19 cellular contexts compared by ENCODE assay signal in genomic region chr2:25082002-25082622, GRCh38. TPM values are rescaled to one million over a fixed set of nuclear protein-coding genes. Genes with fewer than 3 reads are reported as not detected.
DNase-seq lines count a peak whose midpoint lies in the region; ATAC-seq, FAIRE-seq and TF ChIP-seq lines count a peak whose summit lies in the region.
"Had no signal": no experiment of that assay in that cellular context is flagged by ENCODE, and none has a peak within 500 bp of the region (broad histone marks: within the 10 kb centered on the region; RNA-seq: fewer than 3 reads in every experiment).

No MANE protein-coding gene starts in this region.

- peak overlapping the region; percentile 44 for H3K27ac Mint-ChIP-seq in astrocyte (ENCODE audit: unreplicated experiment)
- H3K27ac Mint-ChIP-seq in activated CD4-positive, alpha-beta T cell treated with anti-CD3 and anti-CD28 coated beads, Interleukin-2, amount 10 ng/mL, durations not matched to agents 7 days and 5 days = no peak overlapping the region
- H3K27ac Mint-ChIP-seq: CD4-positive, alpha-beta memory T cell had no signal

- CTCF ChIA-PET in activated CD4-positive, alpha-beta T cell treated with anti-CD3 and anti-CD28 coated beads, Interleukin-2, amount 10 ng/mL, durations not matched to agents 7 days and 5 days (lab: Charles Lee) = interaction anchor here (1.4 kb wide), 1 partner anchor 9 kb away, joined by 3 read pairs; no protein-coding TSS in a partner anchor

- H2AK5ac ChIP-seq in mesenchymal stem cell (ENCODE audit: low read length, severe bottlenecking) = no peak overlapping the region

- WGBS in right cardiac atrium = 77% methylated on average over 6 of the region's 6 CpGs
- 89% methylated on average over 6 of the region's 6 CpGs for WGBS in mesenchymal stem cell

- intact Hi-C loops in right cardiac atrium (cut with DNase I) = no loop called here

- H3K79me2 ChIP-seq in astrocyte (ENCODE audit: insufficient read depth, low read length) = no peaks in the 10 kb centered on the region

- no peak overlapping the region for H3K9ac ChIP-seq in BLaER1 treated with 17β-estradiol and CSF1 and Interleukin-3, amounts not matched to agents 10 nM and 100 nM
- H3K9ac ChIP-seq in astrocyte (ENCODE audit: low read length) = no peak overlapping the region
- H3K9ac ChIP-seq in skeletal muscle tissue (ENCODE audit: low read depth in 1 of 3, low read length in 3 of 3) = peak overlapping the region in 1 of 3 donors; percentile 25
- no peak overlapping the region for H3K9ac ChIP-seq in mesenchymal stem cell (ENCODE audit: low read length)
- H3K9ac ChIP-seq: SK-N-SH had no signal

- H3K4me3 Mint-ChIP-seq in astrocyte (ENCODE audit: unreplicated experiment) = no peak overlapping the region
- H3K4me3 Mint-ChIP-seq in activated CD4-positive, alpha-beta T cell treated with anti-CD3 and anti-CD28 coated beads, Interleukin-2, amount 10 ng/mL, durations not matched to agents 7 days and 5 days = no peak overlapping the region
- H3K4me3 Mint-ChIP-seq: CD4-positive, alpha-beta memory T cell had no signal

- H2BK120ac ChIP-seq in mesenchymal stem cell (ENCODE audit: low read depth, low read length) = no peak overlapping the region

- peak overlapping the region in 6 of 11 experiments; percentile 13 to 54 (median 43); a peak in 6 of 22 replicates for H3K4me2 ChIP-seq in BLaER1 treated with 17β-estradiol and CSF1 and Interleukin-3, amounts not matched to agents 10 nM and 100 nM
- H3K4me2 ChIP-seq in astrocyte (ENCODE audit: low read length) = no peak overlapping the region
- no peak overlapping the region for H3K4me2 ChIP-seq in mesenchymal stem cell (ENCODE audit: low read length, poor library complexity, severe bottlenecking)
- H3K4me2 ChIP-seq: SK-N-SH had no signal

- H3K27ac ChIP-seq in BLaER1 treated with 17β-estradiol and CSF1 and Interleukin-3, amounts not matched to agents 10 nM and 100 nM = no peak overlapping the region
- H3K27ac ChIP-seq in astrocyte (ENCODE audit: low read depth, low read length) (no peak overlapping the region), right cardiac atrium (ENCODE audit: low read length) (no peak overlapping the region), skeletal muscle tissue (ENCODE audit: low read depth, low read length) (peak overlapping the region; percentile 5), mesenchymal stem cell (ENCODE audit: low read length, poor library complexity, severe bottlenecking) (no peak overlapping the region)

- no peak overlapping the region for H2BK5ac ChIP-seq in mesenchymal stem cell (ENCODE audit: low read depth, low read length, poor library complexity, severe bottlenecking)

- POLR2A ChIA-PET in activated CD4-positive, alpha-beta T cell treated with anti-CD3 and anti-CD28 coated beads, Interleukin-2, amount 10 ng/mL, durations not matched to agents 7 days and 5 days (lab: Charles Lee) = no interaction called here

- H4K91ac ChIP-seq in mesenchymal stem cell (ENCODE audit: low read length) = no peak overlapping the region

- peaks cover 15% of the 10 kb centered on the region for H3K4me1 Mint-ChIP-seq in astrocyte (ENCODE audit: low read depth, unreplicated experiment)
- no peaks in the 10 kb centered on the region for H3K4me1 Mint-ChIP-seq in activated CD4-positive, alpha-beta T cell treated with anti-CD3 and anti-CD28 coated beads, Interleukin-2, amount 10 ng/mL, durations not matched to agents 7 days and 5 days
- H3K4me1 Mint-ChIP-seq: CD4-positive, alpha-beta memory T cell had no signal

- DNase-seq in astrocyte (ENCODE audit: low read depth) (no peak), right cardiac atrium (peak; percentile 25 to 74 (median 68)), mesenchymal stem cell (no peak)
- no peak for DNase-seq in activated CD4-positive, alpha-beta T cell treated with anti-CD3 and anti-CD28 coated beads for 4 hours
- DNase-seq in activated CD4-positive, alpha-beta T cell treated with anti-CD3 and anti-CD28 coated beads, Interleukin-2, amount 10 ng/mL, durations not matched to agents 7 days and 5 days = no peak
- DNase-seq: Caco-2; CD4-positive, alpha-beta memory T cell; DMS 273 treated with DMSO at 0.1 percent for 48 hours; DND-41; Karpas-422; NCI-H1694 treated with DMSO at 0.1 percent for 48 hours; NCI-H2081 treated with DMSO at 0.1 percent for 48 hours; PC-3; RPMI8226; SIG-M5; SK-N-SH had no signal

- H3K9me3 ChIP-seq in BLaER1 treated with 17β-estradiol and CSF1 and Interleukin-3, amounts not matched to agents 10 nM and 100 nM (replicated peaks in 1 of 11) = no peaks in the 10 kb centered on the region
- no peaks in the 10 kb centered on the region for H3K9me3 ChIP-seq in astrocyte (ENCODE audit: insufficient read depth, low read depth, low read length)
- H3K9me3 ChIP-seq in right cardiac atrium (ENCODE audit: control insufficient read depth, low read length) = no peaks in the 10 kb centered on the region
- H3K9me3 ChIP-seq in skeletal muscle tissue (ENCODE audit: control insufficient read depth in 3 of 3, low read length in 3 of 3) = no peaks in the 10 kb centered on the region
- H3K9me3 ChIP-seq in mesenchymal stem cell (ENCODE audit: control insufficient read depth, low read length) = no peaks in the 10 kb centered on the region
- H3K9me3 ChIP-seq: Caco-2, SK-N-SH had no signal

- no peak for FAIRE-seq in astrocyte (lab: Jason Lieb, UNC)
- FAIRE-seq: GM12878 had no signal

- no peak overlapping the region for H4K8ac ChIP-seq in mesenchymal stem cell (ENCODE audit: low read length)

- peak; percentile 48 to 77 for ATAC-seq in right cardiac atrium
- ATAC-seq: GM12878, PC-3 had no signal

- H2AFZ ChIP-seq in astrocyte (ENCODE audit: low read depth, low read length) (no peak overlapping the region), mesenchymal stem cell (ENCODE audit: low read depth, low read length) (no peak overlapping the region)

- peak overlapping the region in 1 of 2 experiments; percentile 30 for H3K18ac ChIP-seq in mesenchymal stem cell (ENCODE audit: low read depth in 1 of 2, low read length in 2 of 2)

- no peaks in the 10 kb centered on the region for H4K20me1 ChIP-seq in BLaER1 treated with 17β-estradiol and CSF1 and Interleukin-3, amounts not matched to agents 10 nM and 100 nM
- peaks cover 18% of the 10 kb centered on the region for H4K20me1 ChIP-seq in astrocyte (ENCODE audit: insufficient read depth, low read length)

- H3K9me3 Mint-ChIP-seq in astrocyte (ENCODE audit: unreplicated experiment) = no peaks in the 10 kb centered on the region
- H3K9me3 Mint-ChIP-seq in activated CD4-positive, alpha-beta T cell treated with anti-CD3 and anti-CD28 coated beads, Interleukin-2, amount 10 ng/mL, durations not matched to agents 7 days and 5 days = no peaks in the 10 kb centered on the region
- H3K9me3 Mint-ChIP-seq: CD4-positive, alpha-beta memory T cell had no signal

- no peak overlapping the region for H2BK15ac ChIP-seq in mesenchymal stem cell (ENCODE audit: low read depth, poor library complexity, severe bottlenecking)

- peaks cover 2% of the 10 kb centered on the region for H3K27me3 Mint-ChIP-seq in astrocyte (ENCODE audit: low read depth, unreplicated experiment)
- H3K27me3 Mint-ChIP-seq in activated CD4-positive, alpha-beta T cell treated with anti-CD3 and anti-CD28 coated beads, Interleukin-2, amount 10 ng/mL, durations not matched to agents 7 days and 5 days = peaks cover 23% of the 10 kb centered on the region

- H3K36me3 ChIP-seq in BLaER1 treated with 17β-estradiol and CSF1 and Interleukin-3, amounts not matched to agents 10 nM and 100 nM = no peaks in the 10 kb centered on the region
- H3K36me3 ChIP-seq in astrocyte (ENCODE audit: insufficient read depth, low read length) (no peaks in the 10 kb centered on the region), skeletal muscle tissue (ENCODE audit: control insufficient read depth in 3 of 3, insufficient read depth in 3 of 3, low read length in 3 of 3) (no peaks in the 10 kb centered on the region), mesenchymal stem cell (ENCODE audit: control insufficient read depth in 1 of 2, insufficient read depth in 2 of 2, low read depth in 1 of 2, low read length in 2 of 2) (no peaks in the 10 kb centered on the region)

- no peak overlapping the region for H3K4ac ChIP-seq in mesenchymal stem cell (ENCODE audit: low read depth in 1 of 2, low read length in 2 of 2)

- H3K14ac ChIP-seq in mesenchymal stem cell (ENCODE audit: low read length in 2 of 2) = peak overlapping the region in 1 of 2 experiments; percentile 92

- H2BK12ac ChIP-seq in mesenchymal stem cell (ENCODE audit: low read length in 2 of 2) = no peak overlapping the region

- H3K23ac ChIP-seq in mesenchymal stem cell (ENCODE audit: low read length in 2 of 2) = no peak overlapping the region

- no peaks in the 10 kb centered on the region for H3K79me1 ChIP-seq in mesenchymal stem cell (replicated peaks; ENCODE audit: low read length, poor library complexity, severe bottlenecking)

- peaks cover 2 to 24% (median 19%) of the 10 kb centered on the region in 10 experiments; a peak in 16 of 20 replicates for H3K4me1 ChIP-seq in BLaER1 treated with 17β-estradiol and CSF1 and Interleukin-3, amounts not matched to agents 10 nM and 100 nM
- H3K4me1 ChIP-seq in astrocyte (ENCODE audit: insufficient read depth, low read length) = peaks cover 12% of the 10 kb centered on the region
- H3K4me1 ChIP-seq in right cardiac atrium (ENCODE audit: control insufficient read depth, insufficient read depth, low read length) = peaks cover 10% of the 10 kb centered on the region
- peaks cover 17 to 29% (median 27%) of the 10 kb centered on the region in 3 donors for H3K4me1 ChIP-seq in skeletal muscle tissue (ENCODE audit: control insufficient read depth in 3 of 3, insufficient read depth in 3 of 3, low read length in 3 of 3)
- H3K4me1 ChIP-seq in mesenchymal stem cell (ENCODE audit: control insufficient read depth, insufficient read depth, low read depth, low read length) = peaks cover 8% of the 10 kb centered on the region

- TF ChIP-seq CTCF in astrocyte (IDR thresholded peaks at IDR 0.05; ENCODE audit: insufficient read depth, low read depth, low read length) = no peak

- no peak overlapping the region for H3K4me3 ChIP-seq in BLaER1 treated with 17β-estradiol and CSF1 and Interleukin-3, amounts not matched to agents 10 nM and 100 nM
- H3K4me3 ChIP-seq in astrocyte (ENCODE audit: insufficient read depth, low read depth, low read length) (no peak overlapping the region), right cardiac atrium (ENCODE audit: low read length) (no peak overlapping the region), skeletal muscle tissue (ENCODE audit: low read length in 3 of 3) (no peak overlapping the region), mesenchymal stem cell (ENCODE audit: insufficient read depth in 1 of 2, low read depth in 1 of 2, low read length in 2 of 2) (no peak overlapping the region)
- H3K4me3 ChIP-seq: GM12878 had no signal

- 0 out of 22 replicates have a peak, but pooled peaks cover 0 to 5% (median 0%) of the 10 kb centered on the region in 11 experiments for H3K27me3 ChIP-seq in BLaER1 treated with 17β-estradiol and CSF1 and Interleukin-3, amounts not matched to agents 10 nM and 100 nM
- peaks cover 25% of the 10 kb centered on the region for H3K27me3 ChIP-seq in astrocyte (ENCODE audit: insufficient read depth, low read length)
- no peaks in the 10 kb centered on the region for H3K27me3 ChIP-seq in right cardiac atrium (ENCODE audit: control insufficient read depth, insufficient read depth)
- H3K27me3 ChIP-seq in skeletal muscle tissue (ENCODE audit: control insufficient read depth in 3 of 3, insufficient read depth in 3 of 3, low read length in 3 of 3) = no peaks in the 10 kb centered on the region
- peaks cover 3 to 27% of the 10 kb centered on the region in 2 experiments for H3K27me3 ChIP-seq in mesenchymal stem cell (ENCODE audit: control insufficient read depth in 1 of 2, insufficient read depth in 1 of 2, low read length in 2 of 2)

- H3K36me3 Mint-ChIP-seq in astrocyte (ENCODE audit: low read depth, unreplicated experiment) = peaks cover 6% of the 10 kb centered on the region
- no peaks in the 10 kb centered on the region for H3K36me3 Mint-ChIP-seq in activated CD4-positive, alpha-beta T cell treated with anti-CD3 and anti-CD28 coated beads, Interleukin-2, amount 10 ng/mL, durations not matched to agents 7 days and 5 days (ENCODE audit: low read depth)
- H3K36me3 Mint-ChIP-seq: CD4-positive, alpha-beta memory T cell had no signal

RNA-seq across cellular contexts. Expression of gene EFR3B, which starts 40.2 kb away (rescaled TPM):
- total RNA-seq in astrocyte (13.3 and 14.7 TPM in 2 replicates), right cardiac atrium (1 to 10 TPM; 4.8 to 9.7 (median 6.4) TPM), skeletal muscle tissue (4.7 TPM)
- polyA plus RNA-seq in right cardiac atrium = 2.9 TPM
- total RNA-seq in activated CD4-positive, alpha-beta T cell treated with anti-CD3 and anti-CD28 coated beads, Interleukin-2, amount 10 ng/mL, durations not matched to agents 7 days and 5 days = under 1 TPM in 1 of 2 experiments, not detected in 1; 0.06 TPM
- polyA plus RNA-seq in mesenchymal stem cell (2013, experiment 1 of 2) = 0.37 TPM
- 0.44 TPM for polyA plus RNA-seq in mesenchymal stem cell (2013, experiment 2 of 2)

Comparison
In these comparisons a context has a peak if more than half of its experiments do, and no peak if none do; other contexts are left out.
1. H3K4me2 ChIP-seq: peak in BLaER1 treated with 17β-estradiol and CSF1 and Interleukin-3, amounts not matched to agents 10 nM and 100 nM (6 of 11); none in astrocyte (single experiment) and mesenchymal stem cell (single experiment).
2. DNase-seq: peak in right cardiac atrium (3 of 3); none in astrocyte (single experiment), activated CD4-positive, alpha-beta T cell treated with anti-CD3 and anti-CD28 coated beads for 4 hours (0 of 2), activated CD4-positive, alpha-beta T cell treated with anti-CD3 and anti-CD28 coated beads, Interleukin-2, amount 10 ng/mL, durations not matched to agents 7 days and 5 days (single experiment) and mesenchymal stem cell (single experiment).